Comparison of ENCODE assay signal across 34 cellular contexts in genomic region chr7:44341399-44341798, GRCh38.
"Had no signal": no experiment of that assay in that cellular context is flagged by ENCODE, and none has a peak within 500 bp of the region (broad histone marks: within the 10 kb centered on the region; RNA-seq: fewer than 3 reads in every experiment).

No MANE protein-coding gene starts in this region.

- H3K9me3 ChIP-seq: MG63 had no signal

- H3K4me3 ChIP-seq: MG63 had no signal

- DNase-seq: MG63, MM.1S, NCI-H1048, NCI-H1092, NCI-H1092 treated with DMSO at 0.1 percent for 48 hours, NCI-H1105, NCI-H1105 treated with DMSO at 0.1 percent for 48 hours, NCI-H1417, NCI-H1417 treated with DMSO at 0.1 percent for 48 hours, NCI-H1436, NCI-H1436 treated with DMSO at 0.1 percent for 48 hours, NCI-H146, NCI-H1694, NCI-H1694 treated with DMSO at 0.1 percent for 48 hours, NCI-H187, NCI-H187 treated with DMSO at 0.1 percent for 48 hours, NCI-H1930, NCI-H2029, NCI-H2029 treated with DMSO at 0.1 percent for 48 hours, NCI-H2081, NCI-H2081 treated with DMSO at 0.1 percent for 48 hours, NCI-H2171, NCI-H2171 treated with DMSO at 0.1 percent for 48 hours, NCI-H2227 treated with DMSO at 0.1 percent for 48 hours, NCI-H226, NCI-H345, NCI-H446, NCI-H446 treated with DMSO at 0.1 percent for 48 hours, NCI-H510A, NCI-H510A treated with DMSO at 0.1 percent for 48 hours, NCI-H524, NCI-H524 treated with DMSO at 0.1 percent for 48 hours, NCI-H526, NCI-H526 treated with DMSO at 0.1 percent for 48 hours had no signal

- H3K27me3 ChIP-seq: MG63 had no signal

- H3K36me3 ChIP-seq: MG63 had no signal
